8 cellular contexts compared by ENCODE assay signal in the genomic region with DNA sequence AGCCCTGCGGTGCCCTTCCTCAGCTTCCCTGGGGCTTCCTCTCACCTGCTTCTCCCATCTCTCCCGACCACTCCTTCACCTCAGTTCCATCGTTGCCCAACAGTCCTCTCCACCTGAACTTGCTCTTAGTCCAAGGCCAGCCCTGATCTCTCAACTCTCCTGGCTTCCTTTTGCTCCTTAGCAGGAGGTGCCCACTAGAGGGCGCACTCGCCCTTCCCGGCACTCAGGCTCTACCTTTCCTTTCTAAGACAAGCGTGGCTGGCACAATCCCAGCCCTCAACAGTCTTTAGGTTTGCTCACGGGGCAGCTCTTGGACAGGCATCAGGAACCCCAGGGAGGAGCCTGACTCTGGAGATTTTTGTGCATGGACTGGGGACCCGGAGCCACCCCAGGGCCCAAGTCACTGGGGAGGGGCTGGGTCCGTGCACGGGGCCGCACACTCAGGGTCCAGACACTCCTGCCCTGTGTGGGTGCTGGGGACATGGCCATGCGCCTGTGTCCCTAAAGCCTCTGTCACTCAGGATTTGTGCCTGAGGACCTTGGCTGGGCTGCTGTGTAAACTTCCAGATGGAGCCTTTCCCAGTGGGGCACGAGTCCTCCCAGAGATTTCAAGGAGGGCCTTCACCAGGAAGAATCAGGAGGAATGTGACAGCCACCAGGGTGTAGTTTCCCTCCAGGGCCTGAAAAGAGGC. TPM values are rescaled to one million over a fixed set of nuclear protein-coding genes. Genes with fewer than 3 reads are reported as not detected.
DNase-seq lines count a peak whose midpoint lies in the region; ATAC-seq and TF ChIP-seq lines count a peak whose summit lies in the region.

No MANE protein-coding gene starts in this region.

- H3K4me2 ChIP-seq in neural progenitor cell: no peak overlapping the region

- CTCF ChIA-PET in AG04449 (lab: Yijun Ruan, JAX): interaction anchor here (0.7 to 4.4 kb wide), 3 partner anchors 9 to 15 kb away, joined by 3 to 21 read pairs (median 6); no protein-coding TSS in a partner anchor

- H3K4me3 ChIP-seq in AG04449 (ENCODE audit: low read depth, low read length): no peak overlapping the region
- H3K4me3 ChIP-seq in neural progenitor cell: no peak overlapping the region

- H3K27me3 ChIP-seq in neural progenitor cell: no peaks in the 10 kb centered on the region

- H3K9me3 ChIP-seq in neural progenitor cell (ENCODE audit: low read depth): no peaks in the 10 kb centered on the region

- H3K9ac ChIP-seq in neural progenitor cell: no peak overlapping the region

- no peak overlapping the region for H3K4me3 Mint-ChIP-seq in neural progenitor cell

- ATAC-seq in HG02981 (IDR thresholded peaks at IDR 0.05; ENCODE audit: unreplicated experiment) (no peak), HG02610 (IDR thresholded peaks at IDR 0.05; ENCODE audit: unreplicated experiment) (no peak)

- H4K20me1 ChIP-seq in neural progenitor cell (ENCODE audit: low read depth): peaks cover 6% of the 10 kb centered on the region

- no peak overlapping the region for H3K27ac Mint-ChIP-seq in neural progenitor cell

- DNase-seq in AG04449 (ENCODE audit: low read depth, low spot score) (no peak), NCI-H226 (peak; percentile 50), erythroblast (lab: John Stamatoyannopoulos, UW) (peak; percentile 35 to 65), neural progenitor cell (ENCODE audit: low spot score) (peak; percentile 75)
- peak; percentile 71 to 80 for DNase-seq in activated CD4-positive, alpha-beta T cell treated with anti-CD3 and anti-CD28 coated beads, Interleukin-2, amount 50 U/mL, for 48 hours

- H3K36me3 Mint-ChIP-seq in neural progenitor cell: no peaks in the 10 kb centered on the region

- no peak overlapping the region for H3K27ac ChIP-seq in neural progenitor cell

- H3K9me3 Mint-ChIP-seq in neural progenitor cell: peaks cover 2% of the 10 kb centered on the region

- H3K36me3 ChIP-seq in neural progenitor cell: no peaks in the 10 kb centered on the region

- no peaks in the 10 kb centered on the region for H3K27me3 Mint-ChIP-seq in neural progenitor cell (ENCODE audit: insufficient read depth, low read depth)

- no peak overlapping the region for H2AFZ ChIP-seq in neural progenitor cell (replicated peaks)

- no peaks in the 10 kb centered on the region for H3K79me2 ChIP-seq in neural progenitor cell (ENCODE audit: low read depth)

- H3K4me1 ChIP-seq in neural progenitor cell: no peaks in the 10 kb centered on the region

- H3K4me1 Mint-ChIP-seq in neural progenitor cell: no peaks in the 10 kb centered on the region

- TF ChIP-seq POLR2A in erythroblast (IDR thresholded peaks at IDR 0.05; ENCODE audit: low read length): no peak

- no peaks in the 10 kb centered on the region for H3F3A ChIP-seq in neural progenitor cell (ENCODE audit: low read depth)

- TF ChIP-seq CTCF in AG04449 (IDR thresholded peaks at IDR 0.05; ENCODE audit: insufficient read depth, low read length, missing control alignments) (peak; percentile 66), GM12873 (IDR thresholded peaks at IDR 0.05; ENCODE audit: insufficient read depth, low read depth, low read length, missing control alignments) (peak; percentile 94), neural progenitor cell (IDR thresholded peaks at IDR 0.05) (peak; percentile 83)

- POLR2A ChIA-PET in AG04449 (lab: Yijun Ruan, JAX): no interaction called here

RNA-seq across cellular contexts. Expression of a gene that starts 12.1 kb away (rescaled TPM):
- not detected in 2 replicates for total RNA-seq in neural progenitor cell (ENCODE audit: low replicate concordance)
